Comparison of ENCODE assay signal across 9 cellular contexts in genomic region chr17:14070344-14071007, GRCh38. TPM values are rescaled to one million over a fixed set of nuclear protein-coding genes. Genes with fewer than 3 reads are reported as not detected.
DNase-seq lines count a peak whose midpoint lies in the region; ATAC-seq and TF ChIP-seq lines count a peak whose summit lies in the region.
"Had no signal": no experiment of that assay in that cellular context is flagged by ENCODE, and none has a peak within 500 bp of the region (broad histone marks: within the 10 kb centered on the region; RNA-seq: fewer than 3 reads in every experiment).

No MANE protein-coding gene starts in this region.

- no peaks in the 10 kb centered on the region; the same call in 1 of the 2 replicates for H3K36me3 ChIP-seq in BE2C
- H3K36me3 ChIP-seq in Loucy (ENCODE audit: insufficient read depth, low read length) = 0 out of 2 replicates have a peak, but pooled peaks cover 4% of the 10 kb centered on the region
- peaks cover 4% of the 10 kb centered on the region for H3K36me3 ChIP-seq in ectodermal cell (ENCODE audit: control insufficient read depth, insufficient read depth, low read length)
- H3K36me3 ChIP-seq: neutrophil had no signal

- H3K4me1 ChIP-seq in BE2C (no peaks in the 10 kb centered on the region), Loucy (ENCODE audit: insufficient read depth, low read length, poor library complexity, severe bottlenecking) (peaks cover 25% of the 10 kb centered on the region), ectodermal cell (ENCODE audit: control insufficient read depth, insufficient read depth, low read length) (peaks cover 6% of the 10 kb centered on the region)

- H2AFZ ChIP-seq in Loucy (ENCODE audit: low read length) = no peak overlapping the region

- H3K27ac ChIP-seq in ectodermal cell (ENCODE audit: insufficient read depth, low read depth, low read length, poor library complexity, severe bottlenecking) = no peak overlapping the region

- H3K4me3 Mint-ChIP-seq in naive thymus-derived CD8-positive, alpha-beta T cell = peak overlapping the region; percentile 92 to 97 (median 94)

- H3K79me2 ChIP-seq in Loucy (ENCODE audit: insufficient read depth, low read length) = peaks cover 42% of the 10 kb centered on the region

- POLR2A ChIA-PET in naive thymus-derived CD8-positive, alpha-beta T cell (lab: Charles Lee) = interaction anchor here (1.0 to 2.2 kb wide), 4 partner anchors 16 to 231 kb away, joined by 3 to 16 read pairs (median 8); partner anchors contain the start of gene HS3ST3B1

- peak overlapping the region; percentile 94 for H3K4me3 ChIP-seq in BE2C (ENCODE audit: low read depth, low read length)
- H3K4me3 ChIP-seq in Loucy (ENCODE audit: low read length, poor library complexity, severe bottlenecking) = peak overlapping the region; percentile 99
- H3K4me3 ChIP-seq in ectodermal cell (ENCODE audit: insufficient read depth, low read depth, low read length) = peak overlapping the region; percentile 100

- H3K9me2 ChIP-seq in Loucy (replicated peaks; ENCODE audit: low read depth, low read length) = no peaks in the 10 kb centered on the region

- peak overlapping the region; percentile 90 for H3K4me2 ChIP-seq in Loucy (ENCODE audit: low read depth, low read length, poor library complexity, severe bottlenecking)

- H3K27me3 ChIP-seq in BE2C (no peaks in the 10 kb centered on the region), Loucy (ENCODE audit: insufficient read depth, low read length, poor library complexity, severe bottlenecking) (no peaks in the 10 kb centered on the region), ectodermal cell (ENCODE audit: control insufficient read depth, insufficient read depth, low read length, poor library complexity, severe bottlenecking) (no peaks in the 10 kb centered on the region)
- H3K27me3 ChIP-seq: neutrophil had no signal

- peak overlapping the region; percentile 91 for H3K9ac ChIP-seq in Loucy (ENCODE audit: low read depth, low read length, poor library complexity, severe bottlenecking)

- H3K9me3 Mint-ChIP-seq in naive thymus-derived CD8-positive, alpha-beta T cell = no peaks in the 10 kb centered on the region

- peak overlapping the region in 9 of 10 donors; percentile 12 to 97 (median 90) for H3K27ac Mint-ChIP-seq in naive thymus-derived CD8-positive, alpha-beta T cell

- H3F3A ChIP-seq in Loucy (ENCODE audit: low read depth) = no peaks in the 10 kb centered on the region

- no peak for TF ChIP-seq CTCF in BE2C (IDR thresholded peaks at IDR 0.05; ENCODE audit: low read depth, low read length)
- no peak for TF ChIP-seq CTCF in Loucy (conservative IDR thresholded peaks at IDR 0.05; ENCODE audit: low read length)

- no peak for DNase-seq in BE2C
- no peak for DNase-seq in naive thymus-derived CD8-positive, alpha-beta T cell
- no peak for DNase-seq in NCI-H1930 (lab: John Stamatoyannopoulos, UW)
- DNase-seq in amygdala (lab: John Stamatoyannopoulos, UW) = no peak
- no peak for DNase-seq in stimulated activated CD4-positive, alpha-beta T cell treated with anti-CD3 and anti-CD28 coated beads, Interleukin-4, amount 100 ng/mL, for 1 hour
- DNase-seq in foreskin melanocyte = no peak

- no peak for ATAC-seq in naive thymus-derived CD8-positive, alpha-beta T cell

- 76 to 90% methylated on average over 5 to 6 of the region's 6 CpGs for whole genome bisulfite sequencing in ectodermal cell, 2 experiments

- H3K9me3 ChIP-seq in BE2C (no peaks in the 10 kb centered on the region), Loucy (ENCODE audit: insufficient read depth, low read depth, low read length) (peaks cover 3% of the 10 kb centered on the region; the same call in 1 of the 2 replicates), ectodermal cell (ENCODE audit: control insufficient read depth, low read length) (no peaks in the 10 kb centered on the region)
- H3K9me3 ChIP-seq: neutrophil had no signal

- peaks cover 27 to 55% (median 46%) of the 10 kb centered on the region in 4 donors for H3K4me1 Mint-ChIP-seq in naive thymus-derived CD8-positive, alpha-beta T cell

- H3K36me3 Mint-ChIP-seq in naive thymus-derived CD8-positive, alpha-beta T cell = peaks cover 0 to 22% (median 8%) of the 10 kb centered on the region in 3 donors

- H4K20me1 ChIP-seq in Loucy (ENCODE audit: insufficient read depth, low read length, poor library complexity, severe bottlenecking) = peaks cover 6% of the 10 kb centered on the region

- H3K27me3 Mint-ChIP-seq in naive thymus-derived CD8-positive, alpha-beta T cell = no peaks in the 10 kb centered on the region

RNA-seq across cellular contexts. Expression of gene COX10, which starts 1.2 kb away (rescaled TPM):
- polyA plus RNA-seq in BE2C (2012; ENCODE audit: insufficient read depth, insufficient read length, low read depth) = 23.0 TPM
- polyA plus RNA-seq in ectodermal cell (2013, experiment 1 of 4) = 20.7 TPM
- 17.8 TPM for polyA plus RNA-seq in ectodermal cell (2013, experiment 2 of 4)
- 17.5 TPM for polyA plus RNA-seq in ectodermal cell (2013, experiment 3 of 4)
- 17.9 TPM for polyA plus RNA-seq in ectodermal cell (2013, experiment 4 of 4)
- 10 to 100 TPM; 21.2 to 23.5 TPM for total RNA-seq in naive thymus-derived CD8-positive, alpha-beta T cell
- 10 to 100 TPM; 18.5 to 24.5 (median 23.3) TPM for polyA plus RNA-seq in naive thymus-derived CD8-positive, alpha-beta T cell
